ENCODE assay signal across 6 cellular contexts in the genomic region with DNA sequence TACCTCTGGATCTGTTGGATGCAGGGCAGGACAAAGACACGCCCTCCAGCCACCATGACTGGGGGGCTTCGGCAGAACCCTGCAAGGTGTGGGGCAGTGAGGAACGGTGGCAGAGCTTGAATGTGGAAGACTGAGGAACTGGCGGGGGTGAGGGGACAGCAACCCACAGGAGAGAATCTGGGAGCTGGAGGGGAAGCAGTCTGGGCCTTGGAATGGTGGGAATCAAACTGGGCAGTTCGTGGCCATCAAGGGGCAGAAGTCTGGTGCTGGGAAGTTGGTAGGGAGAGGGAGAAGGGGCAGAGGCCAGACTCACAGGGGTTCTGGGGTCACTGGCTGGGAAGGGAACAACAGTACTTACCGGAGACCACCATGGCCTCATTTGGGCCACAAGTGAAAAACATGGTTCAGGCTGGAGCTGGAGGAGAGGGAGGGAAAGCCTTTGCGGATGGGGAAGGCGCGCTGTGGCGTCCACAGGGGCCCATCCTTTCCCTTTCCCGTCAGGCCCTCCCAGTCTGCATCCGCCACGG. TPM values are rescaled to one million over a fixed set of nuclear protein-coding genes. Genes with fewer than 3 reads are reported as not detected.
DNase-seq lines count a peak whose midpoint lies in the region; ATAC-seq and TF ChIP-seq lines count a peak whose summit lies in the region.

No MANE protein-coding gene starts in this region.

- no peaks in the 10 kb centered on the region; the same call in 2 of the 3 replicates for H3K9me3 Mint-ChIP-seq in GM23338

- peaks cover 25% of the 10 kb centered on the region for H3K27me3 Mint-ChIP-seq in GM23338 (ENCODE audit: insufficient read depth, low read depth, poor library complexity)

- peaks cover 8% of the 10 kb centered on the region for H3K27me3 ChIP-seq in GM23338 (ENCODE audit: insufficient read depth)
- no peaks in the 10 kb centered on the region for H3K27me3 ChIP-seq in adipocyte (replicated peaks; ENCODE audit: control insufficient read depth, insufficient read depth, low read length)
- no peaks in the 10 kb centered on the region for H3K27me3 ChIP-seq in mucosa of stomach (ENCODE audit: control insufficient read depth, insufficient read depth, low read length)

- peaks cover 51% of the 10 kb centered on the region for H3K36me3 Mint-ChIP-seq in GM23338 (ENCODE audit: low read depth)

- H3K4me1 ChIP-seq in GM23338 (ENCODE audit: insufficient read depth), result peaks cover 19% of the 10 kb centered on the region
- peaks cover 34% of the 10 kb centered on the region for H3K4me1 ChIP-seq in adipocyte (ENCODE audit: control insufficient read depth, insufficient read depth, low read length)
- peaks cover 42% of the 10 kb centered on the region for H3K4me1 ChIP-seq in mucosa of stomach (ENCODE audit: control insufficient read depth, insufficient read depth, low read length)

- H3K4me1 Mint-ChIP-seq in GM23338, result peaks cover 23% of the 10 kb centered on the region

- H3K4me3 Mint-ChIP-seq in GM23338, result peak overlapping the region; percentile 92

- peak overlapping the region; percentile 41 for H3K27ac Mint-ChIP-seq in GM23338

- DNase-seq in GM23338 (ENCODE audit: low spot score) (no peak), adipocyte (ENCODE audit: low read depth) (peak; percentile 76), DMS114 treated with DMSO at 0.1 percent for 48 hours (lab: John Stamatoyannopoulos, UW; ENCODE audit: unreplicated experiment) (no peak), NCI-H2196 (lab: John Stamatoyannopoulos, UW; ENCODE audit: unreplicated experiment) (no peak), NCI-H1694 (lab: John Stamatoyannopoulos, UW) (no peak)

- H3K9me3 ChIP-seq in adipocyte (ENCODE audit: control insufficient read depth, low read length), result no peaks in the 10 kb centered on the region
- H3K9me3 ChIP-seq in mucosa of stomach (ENCODE audit: control insufficient read depth, low read length), result no peaks in the 10 kb centered on the region

- peaks cover 20% of the 10 kb centered on the region for H3K79me2 ChIP-seq in GM23338 (replicated peaks; ENCODE audit: insufficient read depth)

- H2AFZ ChIP-seq in GM23338, result peak overlapping the region; percentile 59; the same call in 1 of the 2 replicates

- peak overlapping the region; percentile 90 for H3K4me2 ChIP-seq in GM23338

- ATAC-seq in GM23338, result no peak; the same call in 2 of the 3 replicates

- peaks cover 34% of the 10 kb centered on the region for H3F3A ChIP-seq in GM23338 (replicated peaks; ENCODE audit: low read depth)

- no peaks in the 10 kb centered on the region for H3K9me2 ChIP-seq in GM23338 (ENCODE audit: insufficient read depth)

- no peak for TF ChIP-seq CTCF in GM23338 (conservative IDR thresholded peaks at IDR 0.05; ENCODE audit: low read depth in 2 of 2)

- peaks cover 13% of the 10 kb centered on the region for H4K20me1 ChIP-seq in GM23338 (replicated peaks; ENCODE audit: insufficient read depth)

- H3K36me3 ChIP-seq in GM23338 (ENCODE audit: insufficient read depth) (peaks cover 26% of the 10 kb centered on the region), adipocyte (ENCODE audit: control insufficient read depth, insufficient read depth, low read length, severe bottlenecking) (peaks cover 37% of the 10 kb centered on the region), mucosa of stomach (ENCODE audit: control insufficient read depth, insufficient read depth, low read length) (peaks cover 6% of the 10 kb centered on the region)

- H3K4me3 ChIP-seq in GM23338 (peak overlapping the region; percentile 90), adipocyte (ENCODE audit: low read length) (peak overlapping the region; percentile 93), mucosa of stomach (ENCODE audit: low read length) (peak overlapping the region; percentile 72)

- H3K9ac ChIP-seq in adipocyte (ENCODE audit: low read length) (peak overlapping the region; percentile 95), mucosa of stomach (ENCODE audit: low read length) (peak overlapping the region; percentile 98)

- H3K27ac ChIP-seq in GM23338 (ENCODE audit: low read depth), result peak overlapping the region; percentile 76; the same call in 1 of the 2 replicates

TF ChIP-seq in GM23338, 12 proteins besides CTCF, POLR2A, EP300 and RAD21 (continues in another document):
- no peak for TF ChIP-seq CREB1 (CRISPR knock-in tag; IDR thresholded peaks at IDR 0.05; ENCODE audit: low read depth)
- TF ChIP-seq, protein P1, sequence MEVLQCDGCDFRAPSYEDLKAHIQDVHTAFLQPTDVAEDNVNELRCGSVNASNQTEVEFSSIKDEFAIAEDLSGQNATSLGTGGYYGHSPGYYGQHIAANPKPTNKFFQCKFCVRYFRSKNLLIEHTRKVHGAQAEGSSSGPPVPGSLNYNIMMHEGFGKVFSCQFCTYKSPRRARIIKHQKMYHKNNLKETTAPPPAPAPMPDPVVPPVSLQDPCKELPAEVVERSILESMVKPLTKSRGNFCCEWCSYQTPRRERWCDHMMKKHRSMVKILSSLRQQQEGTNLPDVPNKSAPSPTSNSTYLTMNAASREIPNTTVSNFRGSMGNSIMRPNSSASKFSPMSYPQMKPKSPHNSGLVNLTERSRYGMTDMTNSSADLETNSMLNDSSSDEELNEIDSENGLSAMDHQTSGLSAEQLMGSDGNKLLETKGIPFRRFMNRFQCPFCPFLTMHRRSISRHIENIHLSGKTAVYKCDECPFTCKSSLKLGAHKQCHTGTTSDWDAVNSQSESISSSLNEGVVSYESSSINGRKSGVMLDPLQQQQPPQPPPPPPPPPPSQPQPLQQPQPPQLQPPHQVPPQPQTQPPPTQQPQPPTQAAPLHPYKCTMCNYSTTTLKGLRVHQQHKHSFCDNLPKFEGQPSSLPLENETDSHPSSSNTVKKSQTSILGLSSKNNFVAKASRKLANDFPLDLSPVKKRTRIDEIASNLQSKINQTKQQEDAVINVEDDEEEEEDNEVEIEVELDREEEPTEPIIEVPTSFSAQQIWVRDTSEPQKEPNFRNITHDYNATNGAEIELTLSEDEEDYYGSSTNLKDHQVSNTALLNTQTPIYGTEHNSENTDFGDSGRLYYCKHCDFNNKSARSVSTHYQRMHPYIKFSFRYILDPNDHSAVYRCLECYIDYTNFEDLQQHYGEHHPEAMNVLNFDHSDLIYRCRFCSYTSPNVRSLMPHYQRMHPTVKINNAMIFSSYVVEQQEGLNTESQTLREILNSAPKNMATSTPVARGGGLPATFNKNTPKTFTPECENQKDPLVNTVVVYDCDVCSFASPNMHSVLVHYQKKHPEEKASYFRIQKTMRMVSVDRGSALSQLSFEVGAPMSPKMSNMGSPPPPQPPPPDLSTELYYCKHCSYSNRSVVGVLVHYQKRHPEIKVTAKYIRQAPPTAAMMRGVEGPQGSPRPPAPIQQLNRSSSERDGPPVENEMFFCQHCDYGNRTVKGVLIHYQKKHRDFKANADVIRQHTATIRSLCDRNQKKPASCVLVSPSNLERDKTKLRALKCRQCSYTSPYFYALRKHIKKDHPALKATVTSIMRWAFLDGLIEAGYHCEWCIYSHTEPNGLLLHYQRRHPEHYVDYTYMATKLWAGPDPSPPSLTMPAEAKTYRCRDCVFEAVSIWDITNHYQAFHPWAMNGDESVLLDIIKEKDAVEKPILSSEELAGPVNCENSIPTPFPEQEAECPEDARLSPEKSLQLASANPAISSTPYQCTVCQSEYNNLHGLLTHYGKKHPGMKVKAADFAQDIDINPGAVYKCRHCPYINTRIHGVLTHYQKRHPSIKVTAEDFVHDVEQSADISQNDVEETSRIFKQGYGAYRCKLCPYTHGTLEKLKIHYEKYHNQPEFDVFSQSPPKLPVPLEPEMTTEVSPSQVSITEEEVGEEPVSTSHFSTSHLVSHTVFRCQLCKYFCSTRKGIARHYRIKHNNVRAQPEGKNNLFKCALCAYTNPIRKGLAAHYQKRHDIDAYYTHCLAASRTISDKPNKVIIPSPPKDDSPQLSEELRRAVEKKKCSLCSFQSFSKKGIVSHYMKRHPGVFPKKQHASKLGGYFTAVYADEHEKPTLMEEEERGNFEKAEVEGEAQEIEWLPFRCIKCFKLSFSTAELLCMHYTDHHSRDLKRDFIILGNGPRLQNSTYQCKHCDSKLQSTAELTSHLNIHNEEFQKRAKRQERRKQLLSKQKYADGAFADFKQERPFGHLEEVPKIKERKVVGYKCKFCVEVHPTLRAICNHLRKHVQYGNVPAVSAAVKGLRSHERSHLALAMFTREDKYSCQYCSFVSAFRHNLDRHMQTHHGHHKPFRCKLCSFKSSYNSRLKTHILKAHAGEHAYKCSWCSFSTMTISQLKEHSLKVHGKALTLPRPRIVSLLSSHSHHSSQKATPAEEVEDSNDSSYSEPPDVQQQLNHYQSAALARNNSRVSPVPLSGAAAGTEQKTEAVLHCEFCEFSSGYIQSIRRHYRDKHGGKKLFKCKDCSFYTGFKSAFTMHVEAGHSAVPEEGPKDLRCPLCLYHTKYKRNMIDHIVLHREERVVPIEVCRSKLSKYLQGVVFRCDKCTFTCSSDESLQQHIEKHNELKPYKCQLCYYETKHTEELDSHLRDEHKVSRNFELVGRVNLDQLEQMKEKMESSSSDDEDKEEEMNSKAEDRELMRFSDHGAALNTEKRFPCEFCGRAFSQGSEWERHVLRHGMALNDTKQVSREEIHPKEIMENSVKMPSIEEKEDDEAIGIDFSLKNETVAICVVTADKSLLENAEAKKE (CRISPR knock-in tag; IDR thresholded peaks at IDR 0.05), result no peak
- TF ChIP-seq JUNB (IDR thresholded peaks at IDR 0.05; ENCODE audit: unreplicated experiment), result no peak
- TF ChIP-seq, protein P2, sequence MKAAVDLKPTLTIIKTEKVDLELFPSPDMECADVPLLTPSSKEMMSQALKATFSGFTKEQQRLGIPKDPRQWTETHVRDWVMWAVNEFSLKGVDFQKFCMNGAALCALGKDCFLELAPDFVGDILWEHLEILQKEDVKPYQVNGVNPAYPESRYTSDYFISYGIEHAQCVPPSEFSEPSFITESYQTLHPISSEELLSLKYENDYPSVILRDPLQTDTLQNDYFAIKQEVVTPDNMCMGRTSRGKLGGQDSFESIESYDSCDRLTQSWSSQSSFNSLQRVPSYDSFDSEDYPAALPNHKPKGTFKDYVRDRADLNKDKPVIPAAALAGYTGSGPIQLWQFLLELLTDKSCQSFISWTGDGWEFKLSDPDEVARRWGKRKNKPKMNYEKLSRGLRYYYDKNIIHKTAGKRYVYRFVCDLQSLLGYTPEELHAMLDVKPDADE (IDR thresholded peaks at IDR 0.05), result no peak
- no peak for TF ChIP-seq POLR2AphosphoS5 (IDR thresholded peaks at IDR 0.05; ENCODE audit: low read depth)
- TF ChIP-seq EZH2phosphoT487 (IDR thresholded peaks at IDR 0.05; ENCODE audit: unreplicated experiment), result no peak

RNA-seq across cellular contexts. Expression of a gene that starts 0.6 kb away (rescaled TPM):
- total RNA-seq in GM23338 (2014; rRNA removed; shearing (Covaris generic)), result 70.4 and 94.5 TPM in 2 replicates
- polyA plus RNA-seq in GM23338 (2016; fragmentation: Nextera tagmentation; extraction: Ambion mirVana), result 72.2 and 75.1 TPM in 2 replicates

RNA-seq across cellular contexts. Expression of a gene that starts 2.5 kb away (rescaled TPM):
- 14.1 and 19.9 TPM in 2 replicates for total RNA-seq in GM23338 (2014; rRNA removed; shearing (Covaris generic))
- 21.2 and 23.3 TPM in 2 replicates for polyA plus RNA-seq in GM23338 (2016; fragmentation: Nextera tagmentation; extraction: Ambion mirVana)

RNA-seq across cellular contexts. Expression of a gene that starts 21.7 kb away (rescaled TPM):
- total RNA-seq in GM23338 (2014; rRNA removed; shearing (Covaris generic)), result 1,591 and 1,704 TPM in 2 replicates
- polyA plus RNA-seq in GM23338 (2016; fragmentation: Nextera tagmentation; extraction: Ambion mirVana), result 1,041 and 1,059 TPM in 2 replicates

RNA-seq across cellular contexts. Expression of a gene that starts 24.8 kb away (rescaled TPM):
- 28.9 and 32.7 TPM in 2 replicates for total RNA-seq in GM23338 (2014; rRNA removed; shearing (Covaris generic))
- polyA plus RNA-seq in GM23338 (2016; fragmentation: Nextera tagmentation; extraction: Ambion mirVana), result 17.2 and 19.7 TPM in 2 replicates

RNA-seq across cellular contexts. Expression of a gene that starts 51.1 kb away (rescaled TPM):
- total RNA-seq in GM23338 (2014; rRNA removed; shearing (Covaris generic)), result 11.3 and 13.8 TPM in 2 replicates
- polyA plus RNA-seq in GM23338 (2016; fragmentation: Nextera tagmentation; extraction: Ambion mirVana), result 29.7 and 33.8 TPM in 2 replicates
